In the genomic region with DNA sequence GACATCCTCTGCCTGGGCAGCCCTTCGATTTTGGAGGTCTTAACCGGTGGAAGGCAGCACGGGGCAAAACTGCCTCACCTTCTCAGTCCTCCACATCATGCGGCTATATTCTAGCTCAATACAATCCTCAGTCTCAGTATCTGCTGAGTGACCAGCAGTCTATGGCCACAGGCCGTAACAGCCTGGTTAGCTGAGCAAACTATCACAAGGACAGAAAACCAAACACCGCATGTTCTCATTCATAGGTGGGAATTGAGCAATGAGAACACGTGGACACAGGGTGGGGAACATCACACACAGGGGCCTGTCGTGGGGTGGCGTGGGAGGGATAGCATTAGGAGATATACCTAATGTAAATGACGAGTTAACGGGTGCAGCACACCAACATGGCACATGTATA, we compare ENCODE assay signal across 1 cellular context. TPM values are rescaled to one million over a fixed set of nuclear protein-coding genes. Genes with fewer than 3 reads are reported as not detected.
"Had no signal": no experiment of that assay in that cellular context is flagged by ENCODE, and none has a peak within 500 bp of the region (broad histone marks: within the 10 kb centered on the region; RNA-seq: fewer than 3 reads in every experiment).

No MANE protein-coding gene starts in this region.

RNA-seq across cellular contexts. Expression of a gene that starts 6.6 kb away (rescaled TPM):
- total RNA-seq: K562 had no signal
